2 cellular contexts compared by ENCODE assay signal in genomic region chr10:103910442-103911000, GRCh38.
TF ChIP-seq lines count a peak whose summit lies in the region.

No MANE protein-coding gene starts in this region.

TF ChIP-seq in A549, 52 proteins besides CTCF, POLR2A, EP300 and RAD21:
- TF ChIP-seq MAFK (IDR thresholded peaks at IDR 0.05; ENCODE audit: partially characterized antibody) (peak; percentile 71), CHD4 (IDR thresholded peaks at IDR 0.05; ENCODE audit: borderline replicate concordance) (no peak)
TF ChIP-seq in A549: peak in this region for 1.

TF ChIP-seq in GM12878, 131 proteins besides CTCF, POLR2A, EP300 and RAD21:
- TF ChIP-seq CUX1 (IDR thresholded peaks at IDR 0.05; ENCODE audit: insufficient replicate concordance, low read depth, low read length): no peak
- TF ChIP-seq ZNF384 (IDR thresholded peaks at IDR 0.05; ENCODE audit: borderline replicate concordance, low read depth, low read length): no peak
- TF ChIP-seq HDAC2 (IDR thresholded peaks at IDR 0.05): no peak
- no peak for TF ChIP-seq WRNIP1 (IDR thresholded peaks at IDR 0.05; ENCODE audit: borderline replicate concordance, low read depth, low read length)
- no peak for TF ChIP-seq CREM (IDR thresholded peaks at IDR 0.05; ENCODE audit: low read depth)
- TF ChIP-seq ZNF24 (IDR thresholded peaks at IDR 0.05): no peak
- no peak for TF ChIP-seq ETV6 (conservative IDR thresholded peaks at IDR 0.05 in 1 of 2, IDR thresholded peaks at IDR 0.05 in 1 of 2; ENCODE audit: borderline replicate concordance in 1 of 2, low read depth in 1 of 2)
- no peak for TF ChIP-seq ASH2L (IDR thresholded peaks at IDR 0.05; ENCODE audit: borderline replicate concordance, low read depth)
- TF ChIP-seq ZBTB11 (CRISPR knock-in tag; IDR thresholded peaks at IDR 0.05): no peak
- no peak for TF ChIP-seq RCOR1 (conservative IDR thresholded peaks at IDR 0.05; ENCODE audit: low read depth, low read length)
- no peak for TF ChIP-seq MAX (IDR thresholded peaks at IDR 0.05; ENCODE audit: low read depth, low read length)
- no peak for TF ChIP-seq YY1 (IDR thresholded peaks at IDR 0.05; ENCODE audit: low read depth, low read length)
- TF ChIP-seq FOXK2 (IDR thresholded peaks at IDR 0.05): no peak
